Comparison of ENCODE assay signal across 8 cellular contexts in genomic region chr22:36277482-36278291, GRCh38. TPM values are rescaled to one million over a fixed set of nuclear protein-coding genes. Genes with fewer than 3 reads are reported as not detected.
DNase-seq lines count a peak whose midpoint lies in the region; ATAC-seq and TF ChIP-seq lines count a peak whose summit lies in the region.

No MANE protein-coding gene starts in this region.

- DNase-seq in GM10266 (ENCODE audit: extremely low spot score) (peak; percentile 82), LoVo (ENCODE audit: low spot score) (peak; percentile 61), left lobe of liver (ENCODE audit: low spot score) (peak; percentile 71)
- DNase-seq in activated CD4-positive, CD25-positive, alpha-beta regulatory T cell treated with anti-CD3 and anti-CD28 coated beads, Interleukin-2, amount 50 U/mL, for 16 hours (ENCODE audit: low read depth, low spot score), result peak; percentile 31
- peak; percentile 51 for DNase-seq in central memory CD4-positive, alpha-beta T cell
- DNase-seq in stimulated activated CD4-positive, alpha-beta T cell treated with anti-CD3 and anti-CD28 coated beads, TNF-alpha, amount 100 ng/mL, for 48 hours (ENCODE audit: low read depth in 3 of 3), result peak; percentile 40 to 68 (median 61)

- peak; percentile 77 for TF ChIP-seq CTCF in GM10266 (IDR thresholded peaks at IDR 0.05; ENCODE audit: control insufficient read depth, insufficient read depth, low read depth, missing control alignments)

- peak; percentile 83 for ATAC-seq in left lobe of liver
- no peak for ATAC-seq in HG02763 (IDR thresholded peaks at IDR 0.05; ENCODE audit: unreplicated experiment)
- ATAC-seq in GM19351 (IDR thresholded peaks at IDR 0.05; ENCODE audit: unreplicated experiment), result no peak

RNA-seq across cellular contexts. Expression of gene APOL1, which starts 24.8 kb away (rescaled TPM):
- 99.8 TPM for total RNA-seq in left lobe of liver

RNA-seq across cellular contexts. Expression of gene APOL2, which starts 38.4 kb away (rescaled TPM):
- 44.4 TPM for total RNA-seq in left lobe of liver

Comparison
In these comparisons a context has a peak if more than half of its experiments do, and no peak if none do; other contexts are left out.
1. DNase-seq: peak in every context shown above with its lines; median percentile 82 in GM10266; 71 in left lobe of liver; 61 in LoVo; 61 in stimulated activated CD4-positive, alpha-beta T cell treated with anti-CD3 and anti-CD28 coated beads, TNF-alpha, amount 100 ng/mL, for 48 hours; 51 in central memory CD4-positive, alpha-beta T cell; 31 in activated CD4-positive, CD25-positive, alpha-beta regulatory T cell treated with anti-CD3 and anti-CD28 coated beads, Interleukin-2, amount 50 U/mL, for 16 hours.